In genomic region chr11:101914349-101914736, GRCh38 we compare ENCODE assay signal across 8 cellular contexts. TPM values are rescaled to one million over a fixed set of nuclear protein-coding genes. Genes with fewer than 3 reads are reported as not detected.
A peak's percentile ranks its signal among the peaks of the same experiment; 100 is the strongest.
DNase-seq lines count a peak whose midpoint lies in the region; ATAC-seq and TF ChIP-seq lines count a peak whose summit lies in the region.

No MANE protein-coding gene starts in this region.

- WGBS in ectodermal cell, 2 experiments = 23 to 33% methylated on average over 4 to 6 of the region's 6 CpGs

- no peak for TF ChIP-seq CTCF in MM.1S (IDR thresholded peaks at IDR 0.05; ENCODE audit: low read length)

- H3K27ac Mint-ChIP-seq in naive thymus-derived CD4-positive, alpha-beta T cell = peak overlapping the region; percentile 23 to 95 (median 88)

- peaks cover 0 to 19% (median 10%) of the 10 kb centered on the region in 10 experiments; a peak in 14 of 20 replicates for H3K4me1 ChIP-seq in BLaER1 treated with 17β-estradiol and CSF1 and Interleukin-3, amounts not matched to agents 10 nM and 100 nM
- H3K4me1 ChIP-seq in MM.1S (ENCODE audit: low read length) (peaks cover 13% of the 10 kb centered on the region), ectodermal cell (ENCODE audit: control insufficient read depth, insufficient read depth, low read length) (no peaks in the 10 kb centered on the region)
- peaks cover 10 to 13% of the 10 kb centered on the region in 2 donors for H3K4me1 ChIP-seq in naive thymus-derived CD4-positive, alpha-beta T cell (ENCODE audit: control insufficient read depth in 2 of 2, insufficient read depth in 2 of 2, low read length in 2 of 2)

- no peaks in the 10 kb centered on the region for H3K27me3 ChIP-seq in BLaER1 treated with 17β-estradiol and CSF1 and Interleukin-3, amounts not matched to agents 10 nM and 100 nM
- no peaks in the 10 kb centered on the region for H3K27me3 ChIP-seq in MM.1S (replicated peaks; ENCODE audit: insufficient read depth, low read length)
- no peaks in the 10 kb centered on the region for H3K27me3 ChIP-seq in ectodermal cell (ENCODE audit: control insufficient read depth, insufficient read depth, low read length, poor library complexity, severe bottlenecking)
- H3K27me3 ChIP-seq in naive thymus-derived CD4-positive, alpha-beta T cell (ENCODE audit: control insufficient read depth in 2 of 2, insufficient read depth in 2 of 2, low read length in 2 of 2) = no peaks in the 10 kb centered on the region

- H3F3A ChIP-seq in MM.1S (ENCODE audit: insufficient read depth, low read length) = peaks cover 12% of the 10 kb centered on the region

- H3K27me3 Mint-ChIP-seq in naive thymus-derived CD4-positive, alpha-beta T cell = peaks cover 0 to 6% (median 0%) of the 10 kb centered on the region in 5 donors

- H3K4me3 Mint-ChIP-seq in naive thymus-derived CD4-positive, alpha-beta T cell = peak overlapping the region; percentile 90 to 97 (median 94)

- no peaks in the 10 kb centered on the region for H3K79me2 ChIP-seq in MM.1S (ENCODE audit: low read length)

- H3K36me3 ChIP-seq in BLaER1 treated with 17β-estradiol and CSF1 and Interleukin-3, amounts not matched to agents 10 nM and 100 nM = no peaks in the 10 kb centered on the region
- H3K36me3 ChIP-seq in MM.1S (replicated peaks; ENCODE audit: insufficient read depth, low read length) (no peaks in the 10 kb centered on the region), ectodermal cell (ENCODE audit: control insufficient read depth, insufficient read depth, low read length) (no peaks in the 10 kb centered on the region)
- no peaks in the 10 kb centered on the region for H3K36me3 ChIP-seq in naive thymus-derived CD4-positive, alpha-beta T cell (ENCODE audit: control insufficient read depth in 2 of 3, insufficient read depth in 3 of 3, low read length in 3 of 3)

- no peak for DNase-seq in MM.1S
- DNase-seq in naive thymus-derived CD4-positive, alpha-beta T cell = peak in 1 of 9 donors; percentile 2
- no peak for DNase-seq in HT-29 (ENCODE audit: low spot score)
- no peak for DNase-seq in activated gamma-delta T cell (lab: John Stamatoyannopoulos, UW)
- DNase-seq in NCI-H524 (lab: John Stamatoyannopoulos, UW) = no peak

- ATAC-seq in naive thymus-derived CD4-positive, alpha-beta T cell = no peak
- no peak for ATAC-seq in HG03039 (IDR thresholded peaks at IDR 0.05; ENCODE audit: unreplicated experiment)

- no peaks in the 10 kb centered on the region for H3K36me3 Mint-ChIP-seq in naive thymus-derived CD4-positive, alpha-beta T cell

- H3K9me2 ChIP-seq in MM.1S (replicated peaks; ENCODE audit: insufficient read depth, low read length) = no peaks in the 10 kb centered on the region

- peak overlapping the region in 7 of 11 experiments; percentile 19 to 83 (median 77); a peak in 7 of 22 replicates for H3K9ac ChIP-seq in BLaER1 treated with 17β-estradiol and CSF1 and Interleukin-3, amounts not matched to agents 10 nM and 100 nM
- peak overlapping the region; percentile 95; the same call in 1 of the 2 replicates for H3K9ac ChIP-seq in MM.1S (ENCODE audit: low read length)

- peaks cover 0 to 8% (median 6%) of the 10 kb centered on the region in 11 experiments; a peak in 7 of 22 replicates for H3K9me3 ChIP-seq in BLaER1 treated with 17β-estradiol and CSF1 and Interleukin-3, amounts not matched to agents 10 nM and 100 nM (replicated peaks in 1 of 11)
- no peaks in the 10 kb centered on the region for H3K9me3 ChIP-seq in MM.1S (replicated peaks; ENCODE audit: insufficient read depth, low read length)
- no peaks in the 10 kb centered on the region for H3K9me3 ChIP-seq in ectodermal cell (ENCODE audit: control insufficient read depth, low read length)
- H3K9me3 ChIP-seq in naive thymus-derived CD4-positive, alpha-beta T cell (ENCODE audit: control insufficient read depth in 2 of 3, low read length in 3 of 3) = no peaks in the 10 kb centered on the region

- H3K4me1 Mint-ChIP-seq in naive thymus-derived CD4-positive, alpha-beta T cell = peaks cover 18 to 30% (median 26%) of the 10 kb centered on the region in 7 donors

- H3K4me2 ChIP-seq in BLaER1 treated with 17β-estradiol and CSF1 and Interleukin-3, amounts not matched to agents 10 nM and 100 nM = peak overlapping the region; percentile 50 to 86 (median 62); a peak in 21 of 22 replicates
- H3K4me2 ChIP-seq in MM.1S (ENCODE audit: low read depth, low read length) = peak overlapping the region; percentile 95

- H4K20me1 ChIP-seq in BLaER1 treated with 17β-estradiol and CSF1 and Interleukin-3, amounts not matched to agents 10 nM and 100 nM = no peaks in the 10 kb centered on the region
- no peaks in the 10 kb centered on the region for H4K20me1 ChIP-seq in MM.1S (ENCODE audit: insufficient read depth, low read length)

- peak overlapping the region; percentile 54 to 72 (median 63); a peak in 19 of 20 replicates for H3K4me3 ChIP-seq in BLaER1 treated with 17β-estradiol and CSF1 and Interleukin-3, amounts not matched to agents 10 nM and 100 nM
- peak overlapping the region; percentile 84 for H3K4me3 ChIP-seq in MM.1S (ENCODE audit: low read length)
- peak overlapping the region; percentile 59 for H3K4me3 ChIP-seq in ectodermal cell (ENCODE audit: insufficient read depth, low read depth, low read length)
- H3K4me3 ChIP-seq in naive thymus-derived CD4-positive, alpha-beta T cell (ENCODE audit: low read length) = peak overlapping the region; percentile 78

- intact Hi-C loops in naive thymus-derived CD4-positive, alpha-beta T cell (cut with micrococcal nuclease) = loop anchor here (2.0 to 5.0 kb wide), 7 partner anchors 92 to 1194 kb away; partner anchors contain the start of genes YAP1 (in 2 of the 2), BIRC2 (in 1 of the 2), DYNC2H1 (in 1 of the 2) and TMEM123 (in 1 of the 2)

- POLR2A ChIA-PET in naive thymus-derived CD4-positive, alpha-beta T cell (lab: Charles Lee) = no interaction called here

- no peaks in the 10 kb centered on the region for H3K9me3 Mint-ChIP-seq in naive thymus-derived CD4-positive, alpha-beta T cell

- peak overlapping the region in 3 of 11 experiments; percentile 82 to 95 (median 89); a peak in 3 of 22 replicates for H3K27ac ChIP-seq in BLaER1 treated with 17β-estradiol and CSF1 and Interleukin-3, amounts not matched to agents 10 nM and 100 nM
- H3K27ac ChIP-seq in MM.1S (ENCODE audit: low read length) = peak overlapping the region; percentile 96; the same call in 1 of the 2 replicates
- H3K27ac ChIP-seq in ectodermal cell (ENCODE audit: insufficient read depth, low read depth, low read length, poor library complexity, severe bottlenecking) = peak overlapping the region; percentile 79
- H3K27ac ChIP-seq in naive thymus-derived CD4-positive, alpha-beta T cell (ENCODE audit: low read depth, low read length) = peak overlapping the region; percentile 21

- peak overlapping the region; percentile 87 for H2AFZ ChIP-seq in MM.1S (ENCODE audit: low read length)

- CTCF ChIA-PET in naive thymus-derived CD4-positive, alpha-beta T cell (lab: Charles Lee) = interaction anchor here (0.9 to 1.2 kb wide), 2 partner anchors 53 to 94 kb away, joined by 4 to 5 read pairs; no protein-coding TSS in a partner anchor

RNA-seq across cellular contexts. Expression of gene CEP126, which starts 0.5 kb away (rescaled TPM):
- 3.0 TPM for polyA plus RNA-seq in ectodermal cell (2013, experiment 1 of 4)
- polyA plus RNA-seq in ectodermal cell (2013, experiment 2 of 4) = 3.3 TPM
- 3.5 TPM for polyA plus RNA-seq in ectodermal cell (2013, experiment 3 of 4)
- polyA plus RNA-seq in ectodermal cell (2013, experiment 4 of 4) = 3.4 TPM
- 1 to 10 TPM in 4 of 5 experiments, under 1 TPM in 1; 0.39 to 3.4 (median 2.6) TPM for total RNA-seq in naive thymus-derived CD4-positive, alpha-beta T cell
- polyA plus RNA-seq in naive thymus-derived CD4-positive, alpha-beta T cell = 1 to 10 TPM in 1 of 2 donors, under 1 TPM in 1; 0.21 to 1.8 TPM
- 0.50 and 0.58 TPM in 2 replicates for total RNA-seq in HT-29 (2014; rRNA removed; shearing (Covaris generic))

RNA-seq across cellular contexts. Expression of gene ANGPTL5, which starts 2.0 kb away (rescaled TPM):
- polyA plus RNA-seq in ectodermal cell (2013, experiment 1 of 4) = not detected
- polyA plus RNA-seq in ectodermal cell (2013, experiment 2 of 4) = not detected
- polyA plus RNA-seq in ectodermal cell (2013, experiment 3 of 4) = not detected
- not detected for polyA plus RNA-seq in ectodermal cell (2013, experiment 4 of 4)
- not detected for total RNA-seq in naive thymus-derived CD4-positive, alpha-beta T cell
- not detected for polyA plus RNA-seq in naive thymus-derived CD4-positive, alpha-beta T cell
- total RNA-seq in HT-29 (2014; rRNA removed; shearing (Covaris generic)) = not detected in 2 replicates
